ENCODE assay signal across 13 cellular contexts in genomic region chr3:156761713-156762575, GRCh38.
DNase-seq lines count a peak whose midpoint lies in the region; TF ChIP-seq lines count a peak whose summit lies in the region.
"Had no signal": no experiment of that assay in that cellular context is flagged by ENCODE, and none has a peak within 500 bp of the region (broad histone marks: within the 10 kb centered on the region; RNA-seq: fewer than 3 reads in every experiment).

No MANE protein-coding gene starts in this region.

- H3K56ac ChIP-seq in mesendoderm (ENCODE audit: low read length), result no peak overlapping the region

- H3K27me3 ChIP-seq in KMS-11 (ENCODE audit: insufficient read depth, low read depth) (no peaks in the 10 kb centered on the region), SU-DHL-6 (ENCODE audit: low read length) (no peaks in the 10 kb centered on the region), sigmoid colon (no peaks in the 10 kb centered on the region), mesendoderm (ENCODE audit: insufficient read depth, low read length, poor library complexity) (no peaks in the 10 kb centered on the region)
- H3K27me3 ChIP-seq: body of pancreas had no signal

- TF ChIP-seq POLR2A in sigmoid colon (IDR thresholded peaks at IDR 0.05), result no peak

- H3K79me1 ChIP-seq in mesendoderm (ENCODE audit: low read length), result no peaks in the 10 kb centered on the region

- H3F3A ChIP-seq in SU-DHL-6 (ENCODE audit: insufficient read depth), result no peaks in the 10 kb centered on the region

- intact Hi-C loops in sigmoid colon (cut with DNase I), result loop anchor here (5.0 kb wide), 1 partner anchor 320 kb away; no protein-coding TSS in a partner anchor

- H3K27ac ChIP-seq in KMS-11 (peak overlapping the region; percentile 46), SU-DHL-6 (ENCODE audit: low read depth, low read length) (no peak overlapping the region), sigmoid colon (peak overlapping the region in 3 of 4 donors; percentile 3 to 71 (median 66)), mesendoderm (ENCODE audit: low read depth, low read length) (no peak overlapping the region)
- H3K27ac ChIP-seq: body of pancreas, thoracic aorta had no signal

- H2BK120ac ChIP-seq in mesendoderm (ENCODE audit: low read depth, low read length), result no peak overlapping the region

- H4K5ac ChIP-seq in mesendoderm (ENCODE audit: low read length), result no peak overlapping the region

- no peak for TF ChIP-seq CTCF in KMS-11 (conservative IDR thresholded peaks at IDR 0.05; ENCODE audit: low read depth, low read length)
- TF ChIP-seq CTCF in SU-DHL-6 (IDR thresholded peaks at IDR 0.05; ENCODE audit: insufficient read depth, low read length, poor library complexity, severe bottlenecking), result no peak
- TF ChIP-seq CTCF in fibroblast of the aortic adventitia (IDR thresholded peaks at IDR 0.05; ENCODE audit: insufficient read depth, low read length), result no peak
- peak in 1 of 4 experiments; percentile 16 for TF ChIP-seq CTCF in sigmoid colon (IDR thresholded peaks at IDR 0.05)

- H3K4ac ChIP-seq in mesendoderm (ENCODE audit: low read depth, low read length), result no peak overlapping the region

- no peak for TF ChIP-seq EP300 in sigmoid colon (IDR thresholded peaks at IDR 0.05)

- H2AK5ac ChIP-seq in mesendoderm (ENCODE audit: low read length), result no peak overlapping the region

- H4K20me1 ChIP-seq in KMS-11 (ENCODE audit: insufficient read depth) (no peaks in the 10 kb centered on the region), SU-DHL-6 (ENCODE audit: low read depth, low read length) (no peaks in the 10 kb centered on the region)

- H3K79me2 ChIP-seq in KMS-11 (ENCODE audit: insufficient read depth, low read depth), result no peaks in the 10 kb centered on the region
- H3K79me2 ChIP-seq in SU-DHL-6 (ENCODE audit: insufficient read depth, low read length), result no peaks in the 10 kb centered on the region
- H3K79me2 ChIP-seq in mesendoderm (ENCODE audit: control insufficient read depth, insufficient read depth, low read length), result no peaks in the 10 kb centered on the region

- no peak overlapping the region for H3K4me3 ChIP-seq in KMS-11 (IDR thresholded peaks at IDR 0.05; ENCODE audit: insufficient read depth, low read depth, low read length)
- no peak overlapping the region for H3K4me3 ChIP-seq in SU-DHL-6 (ENCODE audit: insufficient read depth, low read length, poor library complexity, severe bottlenecking)
- no peak overlapping the region for H3K4me3 ChIP-seq in fibroblast of the aortic adventitia (ENCODE audit: low read depth, low read length)
- no peak overlapping the region for H3K4me3 ChIP-seq in sigmoid colon
- H3K4me3 ChIP-seq in mesendoderm (ENCODE audit: low read length), result no peak overlapping the region
- H3K4me3 ChIP-seq: body of pancreas, thoracic aorta had no signal

- H3K4me2 ChIP-seq in KMS-11 (peak overlapping the region; percentile 49), SU-DHL-6 (ENCODE audit: low read depth, low read length, poor library complexity, severe bottlenecking) (no peak overlapping the region), mesendoderm (ENCODE audit: low read length) (no peak overlapping the region)

- DNase-seq in fibroblast of the aortic adventitia (ENCODE audit: low read depth) (peak; percentile 82), sigmoid colon (no peak), NCI-H1105 (lab: John Stamatoyannopoulos, UW) (no peak), DMS79 treated with DMSO at 0.1 percent for 48 hours (lab: John Stamatoyannopoulos, UW) (no peak), mesendoderm (no peak)
- DNase-seq: activated naive CD4-positive, alpha-beta T cell treated with Interleukin-2 at 50 U/mL for 16 hours; DND-41; natural killer cell; T-helper 9 cell had no signal

- H2BK15ac ChIP-seq in mesendoderm (replicated peaks; ENCODE audit: low read depth), result no peak overlapping the region

- no peak overlapping the region for H3K23ac ChIP-seq in mesendoderm (ENCODE audit: low read length)

- no peak overlapping the region for H2BK5ac ChIP-seq in mesendoderm (ENCODE audit: low read length)

- 73 to 84% methylated on average over 5 of the region's 5 CpGs for WGBS in sigmoid colon, 2 donors
- no CpG with 5 or more reads among the region's 5 CpGs for WGBS in mesendoderm (ENCODE audit: extremely low coverage, insufficient coverage, low lambda C conversion rate)

- H4K8ac ChIP-seq in mesendoderm (ENCODE audit: low read depth, low read length), result no peak overlapping the region

- no peak overlapping the region for H3K18ac ChIP-seq in mesendoderm (ENCODE audit: low read length)

- no peaks in the 10 kb centered on the region for H3K9me3 ChIP-seq in SU-DHL-6 (ENCODE audit: insufficient read depth, low read length)
- peaks cover 0 to 2% (median 0%) of the 10 kb centered on the region in 4 donors for H3K9me3 ChIP-seq in sigmoid colon
- H3K9me3 ChIP-seq: body of pancreas, thoracic aorta had no signal

- H2AFZ ChIP-seq in KMS-11 (ENCODE audit: low read depth), result no peak overlapping the region
- H2AFZ ChIP-seq in SU-DHL-6 (ENCODE audit: low read depth, low read length, severe bottlenecking), result peak overlapping the region; percentile 3

- H3K4me1 ChIP-seq in KMS-11 (ENCODE audit: low read depth, poor library complexity, severe bottlenecking) (peaks cover 54% of the 10 kb centered on the region), sigmoid colon (peaks cover 0 to 19% (median 15%) of the 10 kb centered on the region in 4 donors), mesendoderm (ENCODE audit: control insufficient read depth, low read depth, low read length) (no peaks in the 10 kb centered on the region)
- H3K4me1 ChIP-seq: body of pancreas had no signal

- no peaks in the 10 kb centered on the region for H3K9me2 ChIP-seq in SU-DHL-6 (replicated peaks; ENCODE audit: insufficient read depth, low read length)

- H3K9ac ChIP-seq in KMS-11 (0 out of 2 replicates have a peak overlapping the region, but pooled peaks have one; percentile 4), SU-DHL-6 (ENCODE audit: low read length) (no peak overlapping the region), mesendoderm (ENCODE audit: low read length) (no peak overlapping the region)

- H3K36me3 ChIP-seq in KMS-11 (ENCODE audit: insufficient read depth) (no peaks in the 10 kb centered on the region), SU-DHL-6 (ENCODE audit: low read length) (no peaks in the 10 kb centered on the region), sigmoid colon (no peaks in the 10 kb centered on the region), mesendoderm (ENCODE audit: control insufficient read depth, insufficient read depth, low read length) (no peaks in the 10 kb centered on the region)
- H3K36me3 ChIP-seq: thoracic aorta had no signal

Comparison
In these comparisons a context has a peak if more than half of its experiments do, and no peak if none do; other contexts are left out.
1. H3K27ac ChIP-seq: peak in KMS-11 (single experiment) and sigmoid colon (3 of 4); none in SU-DHL-6 (single experiment) and mesendoderm (single experiment).